Comparison of ENCODE assay signal across 8 cellular contexts in the genomic region with DNA sequence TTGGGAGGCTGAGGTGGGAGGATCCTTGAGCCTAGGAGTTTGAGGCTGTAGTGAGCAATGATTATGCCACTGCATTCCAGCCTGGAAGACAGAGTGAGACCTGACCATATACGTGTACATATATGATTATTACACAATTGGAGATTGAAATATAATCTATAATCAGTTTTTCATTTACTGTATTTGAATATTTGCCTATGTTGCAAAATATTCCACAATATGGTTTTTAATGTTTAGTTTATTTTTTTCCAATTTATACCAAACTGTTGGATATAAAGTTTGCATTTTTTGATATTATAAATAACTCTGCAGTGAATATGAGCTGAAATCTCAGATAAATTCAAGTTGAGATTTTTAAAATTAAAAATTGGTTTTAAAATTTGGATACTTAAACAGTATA.
"Had no signal": no experiment of that assay in that cellular context is flagged by ENCODE, and none has a peak within 500 bp of the region (broad histone marks: within the 10 kb centered on the region; RNA-seq: fewer than 3 reads in every experiment).

No MANE protein-coding gene starts in this region.

- H3K27ac ChIP-seq: GM23248, HL-60 had no signal

- H3K9me3 ChIP-seq: HAP-1 had no signal

- H3K9ac ChIP-seq: GM23248 had no signal

- ATAC-seq: HCT116 had no signal

- DNase-seq: GM23248, GOT3, H7, HFFc6, KG1 had no signal

- H3K36me3 ChIP-seq: HAP-1 had no signal

- H3K4me3 ChIP-seq: GM23248, HAP-1 had no signal

- H3K4me1 ChIP-seq: HAP-1 had no signal

- H2AFZ ChIP-seq: GM23248 had no signal
